ENCODE assay signal across 11 cellular contexts in the genomic region with DNA sequence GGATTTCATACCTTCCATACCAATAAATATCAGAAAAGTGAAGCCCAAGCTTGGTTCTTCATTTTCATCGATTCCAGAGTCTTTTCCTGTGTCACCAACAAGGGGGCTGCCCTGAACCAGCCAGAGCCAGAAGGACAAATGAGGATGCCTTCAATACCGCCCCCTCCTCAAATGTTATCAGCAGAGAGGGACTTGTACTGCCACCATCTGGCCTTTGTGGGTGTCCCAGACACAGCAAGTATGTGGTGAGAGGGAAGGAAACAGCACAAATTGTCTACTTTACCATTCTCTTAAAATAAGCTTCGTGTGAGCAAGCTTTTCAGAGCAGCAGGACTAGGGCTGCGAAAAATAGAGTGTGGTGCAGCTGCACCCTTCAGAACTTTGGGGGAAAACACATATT.
DNase-seq lines count a peak whose midpoint lies in the region; ATAC-seq, FAIRE-seq and TF ChIP-seq lines count a peak whose summit lies in the region.
"Had no signal": no experiment of that assay in that cellular context is flagged by ENCODE, and none has a peak within 500 bp of the region (broad histone marks: within the 10 kb centered on the region; RNA-seq: fewer than 3 reads in every experiment).

No MANE protein-coding gene starts in this region.

- DNase-seq in GM10248 (ENCODE audit: extremely low spot score) = no peak
- DNase-seq in Karpas-422 = peak; percentile 71
- DNase-seq in GM12878 (ENCODE audit: low read depth, low spot score) = no peak
- peak; percentile 82 for DNase-seq in mesendoderm
- no peak for DNase-seq in tibial artery
- DNase-seq in NCI-H774 (lab: John Stamatoyannopoulos, UW) = no peak
- no peak for DNase-seq in CD8-positive, alpha-beta T cell
- DNase-seq: activated CD4-positive, alpha-beta memory T cell treated with anti-CD3 and anti-CD28 coated beads, Interleukin-2, amount 10 ng/mL, durations not matched to agents 7 days and 5 days; colonic mucosa had no signal

- FAIRE-seq in GM12878 (lab: Jason Lieb, UNC) = peak; percentile 52

- no peak for TF ChIP-seq POLR2A in GM12878 (IDR thresholded peaks at IDR 0.05; ENCODE audit: low read depth, low read length)

- no peaks in the 10 kb centered on the region for H3K27me3 ChIP-seq in Karpas-422 (ENCODE audit: low read length)
- H3K27me3 ChIP-seq in GM12878 (replicated peaks in 1 of 2; ENCODE audit: control insufficient read depth in 2 of 2, insufficient read depth in 2 of 2, low read length in 1 of 2) = no peaks in the 10 kb centered on the region
- no peaks in the 10 kb centered on the region for H3K27me3 ChIP-seq in mesendoderm (ENCODE audit: insufficient read depth, low read length, poor library complexity)
- no peaks in the 10 kb centered on the region for H3K27me3 ChIP-seq in tibial artery
- no peaks in the 10 kb centered on the region for H3K27me3 ChIP-seq in CD8-positive, alpha-beta T cell (ENCODE audit: insufficient read depth, low read length)
- H3K27me3 ChIP-seq: colonic mucosa had no signal

- H3K9ac ChIP-seq in Karpas-422 (ENCODE audit: low read length) = peak overlapping the region; percentile 48
- no peak overlapping the region for H3K9ac ChIP-seq in GM12878 (ENCODE audit: control insufficient read depth, insufficient read depth, low read length)
- no peak overlapping the region for H3K9ac ChIP-seq in mesendoderm (ENCODE audit: low read length)

- SMC1A ChIA-PET in GM12878 (lab: Charles Lee; ENCODE audit: uncharacterized antibody, unreplicated experiment) = interaction anchor here (0.7 to 6.9 kb wide), 8 partner anchors 10 to 1353 kb away, joined by 3 to 43 read pairs (median 4); no protein-coding TSS in a partner anchor

- ATAC-seq in GM12878 (no peak), HG02981 (IDR thresholded peaks at IDR 0.05; ENCODE audit: unreplicated experiment) (no peak)
- ATAC-seq in CD8-positive, alpha-beta T cell = no peak

- no peaks in the 10 kb centered on the region for H4K20me1 ChIP-seq in Karpas-422 (ENCODE audit: insufficient read depth, low read depth, low read length)
- no peaks in the 10 kb centered on the region for H4K20me1 ChIP-seq in GM12878 (ENCODE audit: control insufficient read depth, insufficient read depth)

- H3K4ac ChIP-seq in mesendoderm (ENCODE audit: low read depth, low read length) = no peak overlapping the region

- H3K4me2 ChIP-seq in Karpas-422 (ENCODE audit: low read depth, low read length, poor library complexity, severe bottlenecking) (peak overlapping the region; percentile 96), GM12878 (ENCODE audit: control insufficient read depth, insufficient read depth) (no peak overlapping the region), mesendoderm (ENCODE audit: low read length) (no peak overlapping the region)

- no peak overlapping the region for H2BK5ac ChIP-seq in mesendoderm (ENCODE audit: low read length)

- TF ChIP-seq CTCF in GM10248 (IDR thresholded peaks at IDR 0.05; ENCODE audit: control extremely low read depth, extremely low read depth, low read depth, missing control alignments) = peak; percentile 40
- TF ChIP-seq CTCF in GM12878 (IDR thresholded peaks at IDR 0.05 in 2 of 3, conservative IDR thresholded peaks at IDR 0.05 in 1 of 3; ENCODE audit: control insufficient read depth in 2 of 3, extremely low read depth in 1 of 3, insufficient read depth in 1 of 3, low read depth in 3 of 3, low read length in 3 of 3) = peak; percentile 18 to 47 (median 26); a peak in 5 of 6 replicates
- TF ChIP-seq CTCF in tibial artery (IDR thresholded peaks at IDR 0.05) = peak in 1 of 2 experiments; percentile 20
- no peak for TF ChIP-seq CTCF in CD8-positive, alpha-beta T cell (IDR thresholded peaks at IDR 0.05)

- H3K4me3 Mint-ChIP-seq in CD8-positive, alpha-beta T cell = no peak overlapping the region
- H3K4me3 Mint-ChIP-seq: activated CD4-positive, alpha-beta memory T cell treated with anti-CD3 and anti-CD28 coated beads, Interleukin-2, amount 10 ng/mL, durations not matched to agents 7 days and 5 days had no signal

- RAD21 ChIA-PET in GM12878 (lab: Charles Lee; ENCODE audit: unreplicated experiment) = interaction anchor here (1.1 to 1.4 kb wide), 3 partner anchors 12 to 337 kb away, joined by 3 to 5 read pairs (median 4); no protein-coding TSS in a partner anchor

- H3K27ac ChIP-seq in Karpas-422 (ENCODE audit: low read length) = peak overlapping the region; percentile 92
- no peak overlapping the region for H3K27ac ChIP-seq in GM12878 (ENCODE audit: control insufficient read depth, insufficient read depth)
- H3K27ac ChIP-seq in mesendoderm (ENCODE audit: low read depth, low read length) = no peak overlapping the region
- no peak overlapping the region for H3K27ac ChIP-seq in tibial artery
- H3K27ac ChIP-seq in CD8-positive, alpha-beta T cell (ENCODE audit: low read depth, low read length) = no peak overlapping the region
- H3K27ac ChIP-seq: colonic mucosa had no signal

- intact Hi-C loops in GM12878 (cut with micrococcal nuclease; ENCODE audit: unreplicated experiment) (loop anchor here (5.0 to 10.0 kb wide), 4 partner anchors 38 to 540 kb away; a partner anchor contains a TSS), tibial artery (cut with DNase I; ENCODE audit: low total_unique reads) (no loop called here)
- intact Hi-C loops in CD8-positive, alpha-beta T cell (cut with DNase I, micrococcal nuclease) = loop anchor here in 1 of 2 experiments (5.0 kb wide), 2 partner anchors 302 to 338 kb away; a partner anchor contains a TSS

- no peaks in the 10 kb centered on the region for H3K36me3 Mint-ChIP-seq in CD8-positive, alpha-beta T cell

- POLR2A ChIA-PET in GM10248 (lab: Yijun Ruan, JAX) (no interaction called here), GM12878 (lab: Charles Lee) (no interaction called here)
- POLR2A ChIA-PET in CD8-positive, alpha-beta T cell (lab: Charles Lee) = no interaction called here

- whole genome bisulfite sequencing in GM12878 (ENCODE audit: insufficient coverage, insufficient replicate concordance, low lambda C conversion rate, missing lambda C conversion rate) = 41% methylated on average over 4 of the region's 4 CpGs
- WGBS in mesendoderm (ENCODE audit: extremely low coverage, insufficient coverage, low lambda C conversion rate) = no CpG with 5 or more reads among the region's 4 CpGs

- no peaks in the 10 kb centered on the region for H3K9me3 Mint-ChIP-seq in CD8-positive, alpha-beta T cell
- H3K9me3 Mint-ChIP-seq: activated CD4-positive, alpha-beta memory T cell treated with anti-CD3 and anti-CD28 coated beads, Interleukin-2, amount 10 ng/mL, durations not matched to agents 7 days and 5 days had no signal

- H3K9me3 ChIP-seq in Karpas-422 (ENCODE audit: low read length) (no peaks in the 10 kb centered on the region), GM12878 (replicated peaks; ENCODE audit: control insufficient read depth, insufficient read depth, low read length) (no peaks in the 10 kb centered on the region), tibial artery (peaks cover 0 to 3% (median 0%) of the 10 kb centered on the region in 3 donors)
- H3K9me3 ChIP-seq in CD8-positive, alpha-beta T cell (ENCODE audit: low read length) = no peaks in the 10 kb centered on the region
- H3K9me3 ChIP-seq: colonic mucosa had no signal

- peaks cover 39% of the 10 kb centered on the region for H3K4me1 Mint-ChIP-seq in CD8-positive, alpha-beta T cell (ENCODE audit: low read depth)

- H2BK120ac ChIP-seq in mesendoderm (ENCODE audit: low read depth, low read length) = no peak overlapping the region

- H2AK5ac ChIP-seq in mesendoderm (ENCODE audit: low read length) = no peak overlapping the region

- no peaks in the 10 kb centered on the region for H3K36me3 ChIP-seq in Karpas-422 (ENCODE audit: insufficient read depth, low read length)
- H3K36me3 ChIP-seq in GM12878 (ENCODE audit: control insufficient read depth in 2 of 2, insufficient read depth in 2 of 2, low read length in 1 of 2) = no peaks in the 10 kb centered on the region
- H3K36me3 ChIP-seq in mesendoderm (ENCODE audit: control insufficient read depth, insufficient read depth, low read length) = no peaks in the 10 kb centered on the region
- peaks cover 0 to 15% (median 0%) of the 10 kb centered on the region in 3 donors for H3K36me3 ChIP-seq in tibial artery
- no peaks in the 10 kb centered on the region for H3K36me3 ChIP-seq in CD8-positive, alpha-beta T cell (ENCODE audit: insufficient read depth, low read length)
- H3K36me3 ChIP-seq: colonic mucosa had no signal

- no TSS peak for BruUV-seq in GM12878 (replicated peaks; lab: Mats Ljungman, UMichigan)

- no peak overlapping the region for H4K5ac ChIP-seq in mesendoderm (ENCODE audit: low read length)

- CTCF ChIA-PET in GM10248 (lab: Yijun Ruan, JAX) = interaction anchor here (0.8 to 1.7 kb wide), 5 partner anchors 12 to 337 kb away, joined by 3 to 9 read pairs (median 3); no protein-coding TSS in a partner anchor
- CTCF ChIA-PET in GM12878 (lab: Yijun Ruan, JAX) = interaction anchor here (0.8 to 4.8 kb wide), 10 partner anchors 10 to 245 kb away, joined by 3 to 31 read pairs (median 4); a partner anchor contains a TSS
- CTCF ChIA-PET in CD8-positive, alpha-beta T cell (lab: Charles Lee) = interaction anchor here (0.6 to 1.0 kb wide), 3 partner anchors 24 to 471 kb away, joined by 3 to 4 read pairs (median 3); no protein-coding TSS in a partner anchor

- H2BK15ac ChIP-seq in mesendoderm (replicated peaks; ENCODE audit: low read depth) = no peak overlapping the region

- peak; percentile 65 for TF ChIP-seq RAD21 in GM12878 (IDR thresholded peaks at IDR 0.05; ENCODE audit: insufficient read depth, low read depth, low read length)

- no peak overlapping the region for H3K56ac ChIP-seq in mesendoderm (ENCODE audit: low read length)

- H3K4me1 ChIP-seq in Karpas-422 (ENCODE audit: low read length) (peaks cover 68% of the 10 kb centered on the region), GM12878 (ENCODE audit: control insufficient read depth, insufficient read depth, low read length) (peaks cover 19% of the 10 kb centered on the region), mesendoderm (ENCODE audit: control insufficient read depth, low read depth, low read length) (no peaks in the 10 kb centered on the region), tibial artery (no peaks in the 10 kb centered on the region)
- H3K4me1 ChIP-seq in CD8-positive, alpha-beta T cell (ENCODE audit: insufficient read depth, low read length) = peaks cover 30% of the 10 kb centered on the region

- no peak overlapping the region for H3K27ac Mint-ChIP-seq in CD8-positive, alpha-beta T cell
- H3K27ac Mint-ChIP-seq: activated CD4-positive, alpha-beta memory T cell treated with anti-CD3 and anti-CD28 coated beads, Interleukin-2, amount 10 ng/mL, durations not matched to agents 7 days and 5 days had no signal

- TF ChIP-seq EP300 in GM12878 (IDR thresholded peaks at IDR 0.05; ENCODE audit: borderline replicate concordance in 1 of 2, control insufficient read depth in 1 of 2, low read depth in 2 of 2, low read length in 2 of 2) = no peak

- H2AFZ ChIP-seq in Karpas-422 (ENCODE audit: low read length) = no peak overlapping the region
- H2AFZ ChIP-seq in GM12878 (ENCODE audit: control insufficient read depth, low read depth, low read length) = no peak overlapping the region

- H3K27me3 Mint-ChIP-seq in CD8-positive, alpha-beta T cell (ENCODE audit: low read depth) = no peaks in the 10 kb centered on the region

- H3K79me2 ChIP-seq in Karpas-422 (ENCODE audit: low read length) = 0 out of 2 replicates have a peak, but pooled peaks cover 6% of the 10 kb centered on the region
- H3K79me2 ChIP-seq in GM12878 (ENCODE audit: control insufficient read depth, insufficient read depth, low read length) = no peaks in the 10 kb centered on the region
- H3K79me2 ChIP-seq in mesendoderm (ENCODE audit: control insufficient read depth, insufficient read depth, low read length) = no peaks in the 10 kb centered on the region

- peak overlapping the region; percentile 70; the same call in 1 of the 2 replicates for H3K4me3 ChIP-seq in Karpas-422 (ENCODE audit: low read length)
- H3K4me3 ChIP-seq in GM12878 = no peak overlapping the region
- H3K4me3 ChIP-seq in mesendoderm (ENCODE audit: low read length) = no peak overlapping the region
- no peak overlapping the region for H3K4me3 ChIP-seq in tibial artery
- no peak overlapping the region for H3K4me3 ChIP-seq in CD8-positive, alpha-beta T cell (ENCODE audit: low read depth, low read length)
- H3K4me3 ChIP-seq: colonic mucosa, lung had no signal

- H3K9me2 ChIP-seq in Karpas-422 (replicated peaks; ENCODE audit: insufficient read depth, low read length) = no peaks in the 10 kb centered on the region

- H4K8ac ChIP-seq in mesendoderm (ENCODE audit: low read depth, low read length) = no peak overlapping the region

- in situ Hi-C loops in GM12878 (cut with MboI) = no loop called here

- H3K79me1 ChIP-seq in mesendoderm (ENCODE audit: low read length) = no peaks in the 10 kb centered on the region

- no peak overlapping the region for H3K23ac ChIP-seq in mesendoderm (ENCODE audit: low read length)

- H3K18ac ChIP-seq in mesendoderm (ENCODE audit: low read length) = no peak overlapping the region

Comparison
In these comparisons a context has a peak if more than half of its experiments do, and no peak if none do; other contexts are left out.
1. DNase-seq: peak in Karpas-422 (single experiment) and mesendoderm (single experiment); none in GM10248 (single experiment), GM12878 (single experiment), tibial artery (0 of 2), NCI-H774 (single experiment) and CD8-positive, alpha-beta T cell (0 of 7).